In the genomic region with DNA sequence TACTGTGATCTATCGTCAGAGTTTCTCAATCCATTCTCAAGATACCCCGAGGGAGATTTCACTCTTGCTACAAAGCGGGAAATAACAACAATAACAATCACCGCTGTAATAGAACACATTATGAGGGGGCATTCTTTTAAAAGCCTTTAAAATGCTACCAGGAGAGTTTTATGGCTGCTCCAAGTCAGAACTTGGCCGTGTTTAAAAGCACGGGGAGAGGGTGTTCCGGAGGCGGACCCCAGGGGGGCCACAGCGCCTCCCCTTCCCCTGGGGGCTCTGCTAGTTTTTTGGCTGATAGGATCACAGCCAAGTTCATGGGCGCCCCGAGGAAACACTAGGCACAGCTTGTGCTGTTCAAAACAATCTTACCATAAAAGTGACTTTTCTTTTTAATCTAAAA, we compare ENCODE assay signal across 23 cellular contexts.
DNase-seq lines count a peak whose midpoint lies in the region; TF ChIP-seq lines count a peak whose summit lies in the region.
"Had no signal": no experiment of that assay in that cellular context is flagged by ENCODE, and none has a peak within 500 bp of the region (broad histone marks: within the 10 kb centered on the region; RNA-seq: fewer than 3 reads in every experiment).

No MANE protein-coding gene starts in this region.

- H3K9ac ChIP-seq in mesenchymal stem cell (ENCODE audit: low read length) = no peak overlapping the region
- H3K9ac ChIP-seq: neural progenitor cell had no signal

- H2BK120ac ChIP-seq in mesenchymal stem cell (ENCODE audit: low read depth, low read length) = no peak overlapping the region

- H3K27me3 Mint-ChIP-seq in MCF 10A (ENCODE audit: insufficient read depth, unreplicated experiment) = no peaks in the 10 kb centered on the region
- H3K27me3 Mint-ChIP-seq: activated CD4-positive, alpha-beta T cell treated with anti-CD3 and anti-CD28 coated beads, Interleukin-2, amount 10 ng/mL, durations not matched to agents 7 days and 5 days; activated naive CD8-positive, alpha-beta T cell treated with anti-CD3 and anti-CD28 coated beads for 36 hours had no signal

- no peak overlapping the region for H3K27ac ChIP-seq in breast epithelium
- H3K27ac ChIP-seq in mesenchymal stem cell (ENCODE audit: low read length, poor library complexity, severe bottlenecking) = no peak overlapping the region
- H3K27ac ChIP-seq in tibial nerve = peak overlapping the region; percentile 2 to 76 (median 40)
- H3K27ac ChIP-seq: coronary artery, left lung, neural progenitor cell, tibial artery had no signal

- TF ChIP-seq POLR2A in breast epithelium (IDR thresholded peaks at IDR 0.05) (no peak), tibial nerve (IDR thresholded peaks at IDR 0.05) (no peak)

- DNase-seq in breast epithelium (ENCODE audit: low spot score in 2 of 2) (no peak), MCF 10A (ENCODE audit: unreplicated experiment) (no peak), astrocyte of the cerebellum (ENCODE audit: low read depth) (no peak), mesenchymal stem cell (no peak), tibial nerve (ENCODE audit: low spot score in 2 of 2) (no peak), BE2C (no peak), NCI-H748 (lab: John Stamatoyannopoulos, UW; ENCODE audit: unreplicated experiment) (no peak), NCI-H187 (lab: John Stamatoyannopoulos, UW) (no peak)
- DNase-seq: 8988T; activated CD4-positive, alpha-beta T cell treated with anti-CD3 and anti-CD28 coated beads, Interleukin-2, amount 10 ng/mL, durations not matched to agents 7 days and 5 days; activated naive CD8-positive, alpha-beta T cell treated with anti-CD3 and anti-CD28 coated beads for 36 hours; DMS79; left lung; NCI-H1436; NCI-H2171 treated with DMSO at 0.1 percent for 48 hours; NCI-H524 treated with DMSO at 0.1 percent for 48 hours; stimulated activated CD4-positive, alpha-beta T cell treated with anti-CD3 and anti-CD28 coated beads, Interleukin-4, amount 100 ng/mL, for 1 hour; stimulated activated naive CD4-positive, alpha-beta T cell; T-helper 2 cell; tibial artery had no signal

- no peak overlapping the region for H3K4me3 Mint-ChIP-seq in MCF 10A (ENCODE audit: unreplicated experiment)
- H3K4me3 Mint-ChIP-seq: activated CD4-positive, alpha-beta T cell treated with anti-CD3 and anti-CD28 coated beads, Interleukin-2, amount 10 ng/mL, durations not matched to agents 7 days and 5 days; activated naive CD8-positive, alpha-beta T cell treated with anti-CD3 and anti-CD28 coated beads for 36 hours; activated T-helper 1 cell treated with anti-CD3 and anti-CD28 coated beads, Interleukin-12 subunit alpha, Interleukin-12 subunit beta, Interleukin-2, Interleukin-4 antibody, amounts not matched to agents 30 ng/mL and 10 ng/mL and 1 ng/mL, durations not matched to agents 14 hours and 24 hours and 36 hours; neural progenitor cell had no signal

- H2BK5ac ChIP-seq in mesenchymal stem cell (ENCODE audit: low read depth, low read length, poor library complexity, severe bottlenecking) = peak overlapping the region; percentile 35

- H3K4me1 Mint-ChIP-seq in MCF 10A (ENCODE audit: insufficient read depth, unreplicated experiment) = no peaks in the 10 kb centered on the region
- H3K4me1 Mint-ChIP-seq: activated CD4-positive, alpha-beta T cell treated with anti-CD3 and anti-CD28 coated beads, Interleukin-2, amount 10 ng/mL, durations not matched to agents 7 days and 5 days; activated naive CD8-positive, alpha-beta T cell treated with anti-CD3 and anti-CD28 coated beads for 36 hours had no signal

- intact Hi-C loops in breast epithelium (cut with DNase I; ENCODE audit: low total_unique reads) (no loop called here), MCF 10A (cut with micrococcal nuclease) (no loop called here)

- H3K9me3 ChIP-seq in breast epithelium (no peaks in the 10 kb centered on the region), mesenchymal stem cell (ENCODE audit: control insufficient read depth, low read length) (no peaks in the 10 kb centered on the region), tibial nerve (no peaks in the 10 kb centered on the region), BE2C (no peaks in the 10 kb centered on the region)
- H3K9me3 ChIP-seq: left lung, tibial artery had no signal

- H3K4me1 ChIP-seq in breast epithelium (no peaks in the 10 kb centered on the region), mesenchymal stem cell (ENCODE audit: control insufficient read depth, insufficient read depth, low read depth, low read length) (peaks cover 2% of the 10 kb centered on the region), tibial nerve (peaks cover 0 to 23% (median 0%) of the 10 kb centered on the region in 4 donors), BE2C (no peaks in the 10 kb centered on the region)
- H3K4me1 ChIP-seq: left lung had no signal

- H2BK12ac ChIP-seq in mesenchymal stem cell (ENCODE audit: low read length in 2 of 2) = no peak overlapping the region

- in situ Hi-C loops in astrocyte of the cerebellum (cut with HindIII; ENCODE audit: low sequenced_read_pairs) = no loop called here

- H3K18ac ChIP-seq in mesenchymal stem cell (ENCODE audit: low read depth in 1 of 2, low read length in 2 of 2) = no peak overlapping the region

- H3K4me2 ChIP-seq in mesenchymal stem cell (ENCODE audit: low read length, poor library complexity, severe bottlenecking) = peak overlapping the region; percentile 71
- H3K4me2 ChIP-seq: neural progenitor cell had no signal

- no peaks in the 10 kb centered on the region for H3K36me3 Mint-ChIP-seq in MCF 10A (ENCODE audit: insufficient read depth, unreplicated experiment)
- H3K36me3 Mint-ChIP-seq: activated naive CD8-positive, alpha-beta T cell treated with anti-CD3 and anti-CD28 coated beads for 36 hours; neural progenitor cell had no signal

- H3K79me1 ChIP-seq in mesenchymal stem cell (replicated peaks; ENCODE audit: low read length, poor library complexity, severe bottlenecking) = no peaks in the 10 kb centered on the region

- H3K9me3 Mint-ChIP-seq in MCF 10A (ENCODE audit: unreplicated experiment) = no peaks in the 10 kb centered on the region
- H3K9me3 Mint-ChIP-seq: activated CD4-positive, alpha-beta T cell treated with anti-CD3 and anti-CD28 coated beads, Interleukin-2, amount 10 ng/mL, durations not matched to agents 7 days and 5 days; activated naive CD8-positive, alpha-beta T cell treated with anti-CD3 and anti-CD28 coated beads for 36 hours; activated T-helper 1 cell treated with anti-CD3 and anti-CD28 coated beads, Interleukin-12 subunit alpha, Interleukin-12 subunit beta, Interleukin-2, Interleukin-4 antibody, amounts not matched to agents 30 ng/mL and 10 ng/mL and 1 ng/mL, durations not matched to agents 14 hours and 24 hours and 36 hours; neural progenitor cell had no signal

- no peak overlapping the region for H2AK5ac ChIP-seq in mesenchymal stem cell (ENCODE audit: low read length, severe bottlenecking)

- no TSS peak for BruUV-seq in MCF 10A (replicated peaks; lab: Mats Ljungman, UMichigan)

- no peaks in the 10 kb centered on the region for H3K36me3 ChIP-seq in breast epithelium
- H3K36me3 ChIP-seq in mesenchymal stem cell (ENCODE audit: control insufficient read depth in 1 of 2, insufficient read depth in 2 of 2, low read depth in 1 of 2, low read length in 2 of 2) = no peaks in the 10 kb centered on the region
- H3K36me3 ChIP-seq in tibial nerve = no peaks in the 10 kb centered on the region
- no peaks in the 10 kb centered on the region for H3K36me3 ChIP-seq in BE2C
- H3K36me3 ChIP-seq: left lung, neural progenitor cell, tibial artery had no signal

- POLR2A ChIA-PET in MCF 10A (lab: Yijun Ruan, JAX) = interaction anchor here (0.6 kb wide), 1 partner anchor 745 kb away, joined by 5 read pairs; no protein-coding TSS in a partner anchor

- no peak overlapping the region for H3K27ac Mint-ChIP-seq in MCF 10A (ENCODE audit: low read depth, unreplicated experiment)
- H3K27ac Mint-ChIP-seq: activated CD4-positive, alpha-beta T cell treated with anti-CD3 and anti-CD28 coated beads, Interleukin-2, amount 10 ng/mL, durations not matched to agents 7 days and 5 days; activated naive CD8-positive, alpha-beta T cell treated with anti-CD3 and anti-CD28 coated beads for 36 hours; activated T-helper 1 cell treated with anti-CD3 and anti-CD28 coated beads, Interleukin-12 subunit alpha, Interleukin-12 subunit beta, Interleukin-2, Interleukin-4 antibody, amounts not matched to agents 30 ng/mL and 10 ng/mL and 1 ng/mL, durations not matched to agents 14 hours and 24 hours and 36 hours; neural progenitor cell had no signal

- WGBS in mesenchymal stem cell = 32% methylated on average over 8 of the region's 11 CpGs
- 13 to 14% methylated on average over 11 of the region's 11 CpGs for WGBS in tibial nerve, 2 donors

- no peak overlapping the region for H3K14ac ChIP-seq in mesenchymal stem cell (ENCODE audit: low read length in 2 of 2)

- H4K8ac ChIP-seq in mesenchymal stem cell (ENCODE audit: low read length) = no peak overlapping the region

- no peak for TF ChIP-seq EP300 in tibial nerve (IDR thresholded peaks at IDR 0.05)

- no peak overlapping the region for H4K91ac ChIP-seq in mesenchymal stem cell (ENCODE audit: low read length)

- CTCF ChIA-PET in MCF 10A (lab: Yijun Ruan, JAX) = interaction anchor here (0.9 kb wide), 1 partner anchor 63 kb away, joined by 3 read pairs; no protein-coding TSS in a partner anchor

- no peak overlapping the region for H3K23ac ChIP-seq in mesenchymal stem cell (ENCODE audit: low read length in 2 of 2)

- H2AFZ ChIP-seq in mesenchymal stem cell (ENCODE audit: low read depth, low read length) = no peak overlapping the region

- no peak for TF ChIP-seq CTCF in breast epithelium (IDR thresholded peaks at IDR 0.05)
- TF ChIP-seq CTCF in MCF 10A (IDR thresholded peaks at IDR 0.05; ENCODE audit: unreplicated experiment) = no peak
- TF ChIP-seq CTCF in astrocyte of the cerebellum (IDR thresholded peaks at IDR 0.05; ENCODE audit: low read depth, low read length, missing control alignments) = no peak
- no peak for TF ChIP-seq CTCF in tibial nerve (IDR thresholded peaks at IDR 0.05)
- TF ChIP-seq CTCF in BE2C (IDR thresholded peaks at IDR 0.05; ENCODE audit: low read depth, low read length) = no peak

- no peak overlapping the region for H3K4ac ChIP-seq in mesenchymal stem cell (ENCODE audit: low read depth in 1 of 2, low read length in 2 of 2)

- H3K27me3 ChIP-seq in breast epithelium = no peaks in the 10 kb centered on the region
- H3K27me3 ChIP-seq in mesenchymal stem cell (ENCODE audit: control insufficient read depth in 1 of 2, insufficient read depth in 1 of 2, low read length in 2 of 2) = no peaks in the 10 kb centered on the region
- no peaks in the 10 kb centered on the region for H3K27me3 ChIP-seq in tibial nerve
- H3K27me3 ChIP-seq in BE2C = no peaks in the 10 kb centered on the region
- H3K27me3 ChIP-seq: left lung, tibial artery had no signal

- H2BK15ac ChIP-seq in mesenchymal stem cell (ENCODE audit: low read depth, poor library complexity, severe bottlenecking) = no peak overlapping the region

- H3K4me3 ChIP-seq in breast epithelium = peak overlapping the region in 2 of 3 donors; percentile 19 to 33
- H3K4me3 ChIP-seq in astrocyte of the cerebellum (ENCODE audit: low read depth, low read length) = peak overlapping the region; percentile 24
- H3K4me3 ChIP-seq in mesenchymal stem cell (ENCODE audit: insufficient read depth in 1 of 2, low read depth in 1 of 2, low read length in 2 of 2) = peak overlapping the region in 1 of 2 experiments; percentile 33
- H3K4me3 ChIP-seq in tibial nerve = peak overlapping the region in 2 of 4 donors; percentile 6 to 32
- no peak overlapping the region for H3K4me3 ChIP-seq in BE2C (ENCODE audit: low read depth, low read length)
- H3K4me3 ChIP-seq: coronary artery, left lung, neural progenitor cell, tibial artery had no signal

Comparison
In these comparisons a context has a peak if more than half of its experiments do, and no peak if none do; other contexts are left out.
1. H3K27ac ChIP-seq: peak in tibial nerve (4 of 4); none in breast epithelium (0 of 2) and mesenchymal stem cell (single experiment).